ENCODE assay signal across 33 cellular contexts in genomic region chr14:68412505-68413496, GRCh38.
DNase-seq lines count a peak whose midpoint lies in the region; ATAC-seq, FAIRE-seq and TF ChIP-seq lines count a peak whose summit lies in the region.
"Had no signal": no experiment of that assay in that cellular context is flagged by ENCODE, and none has a peak within 500 bp of the region (broad histone marks: within the 10 kb centered on the region; RNA-seq: fewer than 3 reads in every experiment).

No MANE protein-coding gene starts in this region.

- no peak overlapping the region for H3K4me3 ChIP-seq in mammary epithelial cell (replicated peaks in 1 of 3; ENCODE audit: insufficient read depth in 1 of 3, low read depth in 2 of 3, low read length in 3 of 3)
- H3K4me3 ChIP-seq: breast epithelium, colonic mucosa, esophagus squamous epithelium, gastroesophageal sphincter, lung, SJCRH30, upper lobe of left lung had no signal

- H3K79me2 ChIP-seq in mammary epithelial cell (ENCODE audit: insufficient read depth, low read length): no peaks in the 10 kb centered on the region

- intact Hi-C loops in mammary epithelial cell (cut with micrococcal nuclease): no loop called here
- intact Hi-C loops in MCF 10A (cut with micrococcal nuclease): no loop called here

- peaks cover 10% of the 10 kb centered on the region for H3K4me1 Mint-ChIP-seq in MCF 10A (ENCODE audit: insufficient read depth, unreplicated experiment)

- H2AFZ ChIP-seq in mammary epithelial cell (ENCODE audit: low read depth, low read length): peak overlapping the region; percentile 38

- POLR2A ChIA-PET in MCF 10A (lab: Yijun Ruan, JAX): interaction anchor here (0.5 to 1.0 kb wide), 4 partner anchors 11 to 902 kb away, joined by 3 to 6 read pairs (median 3); no protein-coding TSS in a partner anchor
- POLR2A ChIA-PET in RWPE1 (lab: Yijun Ruan, JAX; ENCODE audit: low non-redundant PET): no interaction called here

- dilution Hi-C loops in mammary epithelial cell (cut with HindIII; ENCODE audit: low sequenced_read_pairs): no loop called here

- CTCF ChIA-PET in mammary epithelial cell (lab: Charles Lee; ENCODE audit: low non-redundant PET): no interaction called here
- CTCF ChIA-PET in MCF 10A (lab: Yijun Ruan, JAX): no interaction called here
- CTCF ChIA-PET in RWPE1 (lab: Yijun Ruan, JAX): no interaction called here

- BruUV-seq in mammary epithelial cell (replicated peaks; lab: Mats Ljungman, UMichigan): no TSS peak
- BruUV-seq in MCF 10A (replicated peaks; lab: Mats Ljungman, UMichigan): no TSS peak

- no peaks in the 10 kb centered on the region for H3K27me3 Mint-ChIP-seq in MCF 10A (ENCODE audit: insufficient read depth, unreplicated experiment)
- H3K27me3 Mint-ChIP-seq: T-cell had no signal

- no peaks in the 10 kb centered on the region for H3K36me3 ChIP-seq in mammary epithelial cell (ENCODE audit: insufficient read depth, low read length)
- H3K36me3 ChIP-seq: breast epithelium, colonic mucosa, esophagus squamous epithelium, gastroesophageal sphincter, SJCRH30, upper lobe of left lung had no signal

- H3K9me3 ChIP-seq in mammary epithelial cell (replicated peaks; ENCODE audit: insufficient read depth, low read length): no peaks in the 10 kb centered on the region
- H3K9me3 ChIP-seq: breast epithelium, colonic mucosa, esophagus squamous epithelium, gastroesophageal sphincter, SJCRH30, upper lobe of left lung had no signal

- no peak overlapping the region for H3K4me3 Mint-ChIP-seq in MCF 10A (ENCODE audit: unreplicated experiment)
- H3K4me3 Mint-ChIP-seq: stimulated activated effector memory CD8-positive, alpha-beta T cell treated with anti-CD3 and anti-CD28 coated beads, Interleukin-12 subunit alpha, Interleukin-12 subunit beta, amount 100 ng/mL, for 72 hours; T-cell had no signal

- no peaks in the 10 kb centered on the region for H3K27me3 ChIP-seq in mammary epithelial cell (ENCODE audit: insufficient read depth, low read length)
- H3K27me3 ChIP-seq: breast epithelium, colonic mucosa, esophagus squamous epithelium, gastroesophageal sphincter, SJCRH30, upper lobe of left lung had no signal

- no peak overlapping the region for H3K9ac ChIP-seq in mammary epithelial cell (ENCODE audit: insufficient read depth, low read length)

- ATAC-seq in HG03432 (IDR thresholded peaks at IDR 0.05; ENCODE audit: unreplicated experiment): no peak
- ATAC-seq: gastroesophageal sphincter; Panc1; stimulated activated effector memory CD8-positive, alpha-beta T cell treated with anti-CD3 and anti-CD28 coated beads, Interleukin-12 subunit alpha, Interleukin-12 subunit beta, amount 100 ng/mL, for 72 hours; T-cell had no signal

- TF ChIP-seq CTCF in mammary epithelial cell (conservative IDR thresholded peaks at IDR 0.05 in 1 of 2, IDR thresholded peaks at IDR 0.05 in 1 of 2; ENCODE audit: extremely low read depth in 1 of 2, insufficient read depth in 1 of 2, low read depth in 1 of 2, low read length in 2 of 2): no peak
- TF ChIP-seq CTCF in MCF 10A (IDR thresholded peaks at IDR 0.05; ENCODE audit: unreplicated experiment): no peak
- no peak for TF ChIP-seq CTCF in RWPE1 (conservative IDR thresholded peaks at IDR 0.05; ENCODE audit: low read depth)

- H3K4me1 ChIP-seq in mammary epithelial cell (ENCODE audit: insufficient read depth, low read length): peaks cover 20% of the 10 kb centered on the region
- H3K4me1 ChIP-seq: breast epithelium, colonic mucosa had no signal

- H3K4me2 ChIP-seq in mammary epithelial cell (ENCODE audit: insufficient read depth, low read depth, low read length): peak overlapping the region; percentile 32

- H3K27ac ChIP-seq in mammary epithelial cell (ENCODE audit: insufficient read depth, low read depth, low read length) (peak overlapping the region; percentile 39), RWPE1 (no peak overlapping the region)
- H3K27ac ChIP-seq: 22Rv1, breast epithelium, colonic mucosa, SJCRH30, upper lobe of left lung had no signal

- H3K36me3 Mint-ChIP-seq in MCF 10A (ENCODE audit: insufficient read depth, unreplicated experiment): peaks cover 7% of the 10 kb centered on the region
- H3K36me3 Mint-ChIP-seq: stimulated activated effector memory CD8-positive, alpha-beta T cell treated with anti-CD3 and anti-CD28 coated beads, Interleukin-12 subunit alpha, Interleukin-12 subunit beta, amount 100 ng/mL, for 72 hours had no signal

- no peaks in the 10 kb centered on the region for H3K9me3 Mint-ChIP-seq in MCF 10A (ENCODE audit: unreplicated experiment)
- H3K9me3 Mint-ChIP-seq: stimulated activated effector memory CD8-positive, alpha-beta T cell treated with anti-CD3 and anti-CD28 coated beads, Interleukin-12 subunit alpha, Interleukin-12 subunit beta, amount 100 ng/mL, for 72 hours; T-cell had no signal

- FAIRE-seq in urothelium cell line (lab: Jason Lieb, UNC): peak; percentile 84
- FAIRE-seq: TTC549 had no signal

- DNase-seq in mammary epithelial cell (no peak), MCF 10A (ENCODE audit: unreplicated experiment) (no peak), RWPE1 (ENCODE audit: low spot score) (peak; percentile 66), glomerular visceral epithelial cell (ENCODE audit: extremely low spot score) (peak; percentile 8), urothelium cell line (ENCODE audit: low spot score) (no peak), DMS 273 treated with DMSO at 0.1 percent for 48 hours (lab: John Stamatoyannopoulos, UW) (no peak), NCI-H2196 treated with DMSO at 0.1 percent for 48 hours (lab: John Stamatoyannopoulos, UW; ENCODE audit: unreplicated experiment) (no peak)
- DNase-seq: activated CD8-positive, alpha-beta memory T cell treated with anti-CD3 and anti-CD28 coated beads for 24 hours; activated naive CD4-positive, alpha-beta T cell treated with Interleukin-2 at 50 U/mL for 16 hours; activated T-cell treated with anti-CD3 and anti-CD28 coated beads, Interleukin-2, amount 50 U/mL, for 1 hour; AML-193; amygdala; colonic mucosa; DMS79 treated with DMSO at 0.1 percent for 48 hours; effector memory CD4-positive, alpha-beta T cell; esophagus squamous epithelium; islet precursor cell; NCI-H1105 treated with DMSO at 0.1 percent for 48 hours; NCI-H2029 treated with DMSO at 0.1 percent for 48 hours; NCI-H345; SJCRH30; stimulated activated CD4-positive, alpha-beta T cell treated with anti-CD3 and anti-CD28 coated beads, Interleukin-2, amount 100 ng/mL, for 24 hours; substantia nigra; T-cell; upper lobe of left lung had no signal

- WGBS in mammary epithelial cell (ENCODE audit: low coverage, missing lambda C conversion rate): 70% methylated on average over 4 of the region's 4 CpGs

- in situ Hi-C loops in mammary epithelial cell (cut with MboI; ENCODE audit: low sequenced_read_pairs in 2 of 2): loop anchor here in 1 of 2 donors (25.0 kb wide), 1 partner anchor 476 kb away; no protein-coding TSS in a partner anchor

- H4K20me1 ChIP-seq in mammary epithelial cell (ENCODE audit: insufficient read depth, low read length): no peaks in the 10 kb centered on the region

- no peak overlapping the region for H3K27ac Mint-ChIP-seq in MCF 10A (ENCODE audit: low read depth, unreplicated experiment)
- H3K27ac Mint-ChIP-seq: stimulated activated effector memory CD8-positive, alpha-beta T cell treated with anti-CD3 and anti-CD28 coated beads, Interleukin-12 subunit alpha, Interleukin-12 subunit beta, amount 100 ng/mL, for 72 hours; T-cell had no signal

Comparison
In these comparisons a context has a peak if more than half of its experiments do, and no peak if none do; other contexts are left out.
1. DNase-seq: peak in RWPE1 (single experiment) and glomerular visceral epithelial cell (single experiment); none in mammary epithelial cell (single experiment), MCF 10A (single experiment), urothelium cell line (single experiment), DMS 273 treated with DMSO at 0.1 percent for 48 hours (single experiment) and NCI-H2196 treated with DMSO at 0.1 percent for 48 hours (single experiment).